Comparison of ENCODE assay signal across 24 cellular contexts in the genomic region with DNA sequence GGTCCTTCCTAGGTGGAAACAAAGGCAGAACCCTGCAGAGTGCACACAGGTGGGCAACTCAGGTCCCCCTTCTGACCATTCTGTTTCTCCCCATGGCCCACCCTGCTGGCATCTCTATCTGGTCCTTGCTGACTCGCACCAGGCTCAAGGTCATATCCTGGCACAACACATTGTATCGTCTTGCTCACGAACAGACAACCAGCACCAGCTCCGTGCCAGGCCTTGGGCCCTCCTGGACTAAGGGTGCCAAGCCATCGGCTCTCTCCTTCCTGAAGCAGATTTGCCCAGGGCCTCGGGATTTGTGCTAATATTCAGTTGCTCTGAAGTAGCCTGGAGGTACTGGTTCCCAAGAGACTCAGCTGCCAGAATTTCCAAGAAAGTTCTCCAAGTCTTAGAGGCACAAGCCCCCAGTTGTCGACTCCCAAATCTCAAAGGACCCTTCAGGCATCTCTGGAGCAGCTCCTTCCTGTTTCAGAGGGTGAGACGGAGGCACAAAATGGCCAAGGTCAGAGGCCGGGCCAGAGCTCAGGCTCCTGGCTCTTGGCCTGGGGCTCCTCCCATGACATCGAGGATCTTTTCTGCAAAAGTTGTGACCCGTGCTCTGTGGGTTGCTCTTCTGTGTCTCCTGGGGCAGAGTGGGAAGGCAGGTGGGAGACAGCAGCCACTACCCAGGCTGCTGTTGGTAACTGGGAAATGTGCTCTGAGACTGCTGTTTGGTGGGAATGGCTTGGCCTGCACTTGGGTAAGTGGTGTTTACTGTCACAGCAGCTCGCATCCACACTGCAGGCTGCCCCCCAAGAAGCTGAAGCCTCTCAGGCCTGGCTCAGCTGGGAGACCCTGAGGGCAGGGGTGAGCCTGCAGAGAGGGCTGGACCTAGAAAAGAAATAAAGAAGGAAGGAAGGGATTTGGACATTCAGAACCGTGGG.
DNase-seq lines count a peak whose midpoint lies in the region; ATAC-seq and TF ChIP-seq lines count a peak whose summit lies in the region.
"Had no signal": no experiment of that assay in that cellular context is flagged by ENCODE, and none has a peak within 500 bp of the region (broad histone marks: within the 10 kb centered on the region; RNA-seq: fewer than 3 reads in every experiment).

No MANE protein-coding gene starts in this region.

- H3K27me3 Mint-ChIP-seq in osteocyte (ENCODE audit: unreplicated experiment), result no peaks in the 10 kb centered on the region
- H3K27me3 Mint-ChIP-seq: activated CD4-positive, alpha-beta T cell treated with anti-CD3 and anti-CD28 coated beads, Interleukin-2, amount 10 ng/mL, durations not matched to agents 7 days and 5 days had no signal

- ATAC-seq in Right ventricle myocardium inferior (peak; percentile 24), HG03135 (IDR thresholded peaks at IDR 0.05; ENCODE audit: unreplicated experiment) (no peak), HG02571 (IDR thresholded peaks at IDR 0.05; ENCODE audit: unreplicated experiment) (no peak)
- ATAC-seq: A549, GM12878, PC-3 had no signal

- no peak overlapping the region for H3K4me3 ChIP-seq in fibroblast of lung (replicated peaks in 1 of 4; ENCODE audit: control extremely low read depth in 1 of 4, insufficient read depth in 1 of 4, low read depth in 3 of 4, low read length in 4 of 4)
- H3K4me3 ChIP-seq: A549, GM12878 had no signal

- peak overlapping the region; percentile 52 for H3K27ac Mint-ChIP-seq in osteocyte (ENCODE audit: unreplicated experiment)
- H3K27ac Mint-ChIP-seq: activated CD4-positive, alpha-beta T cell treated with anti-CD3 and anti-CD28 coated beads, Interleukin-2, amount 10 ng/mL, durations not matched to agents 7 days and 5 days; endodermal cell had no signal

- peak overlapping the region; percentile 45 for H3K9ac ChIP-seq in fibroblast of lung (ENCODE audit: insufficient read depth, low read length)

- no peaks in the 10 kb centered on the region for H4K20me1 ChIP-seq in fibroblast of lung (ENCODE audit: control insufficient read depth, extremely low read depth, insufficient read depth, low read length)

- TF ChIP-seq CTCF in fibroblast of lung (conservative IDR thresholded peaks at IDR 0.05 in 1 of 2, IDR thresholded peaks at IDR 0.05 in 1 of 2; ENCODE audit: low read depth in 1 of 2, low read length in 2 of 2), result no peak
- TF ChIP-seq CTCF in osteocyte (IDR thresholded peaks at IDR 0.05), result no peak

- H3K27ac ChIP-seq in fibroblast of lung (ENCODE audit: insufficient read depth, low read length), result peak overlapping the region; percentile 49
- H3K27ac ChIP-seq: A549, C4-2B had no signal

- H3K79me2 ChIP-seq in fibroblast of lung (ENCODE audit: control insufficient read depth, insufficient read depth, low read length), result peaks cover 3% of the 10 kb centered on the region

- peaks cover 22% of the 10 kb centered on the region for H3K36me3 Mint-ChIP-seq in osteocyte (ENCODE audit: unreplicated experiment)

- peaks cover 12% of the 10 kb centered on the region for H3K4me1 ChIP-seq in fibroblast of lung (ENCODE audit: control insufficient read depth, extremely low read depth, insufficient read depth, low read length)
- H3K4me1 ChIP-seq: A549 had no signal

- H3K4me3 Mint-ChIP-seq in osteocyte (ENCODE audit: unreplicated experiment), result no peak overlapping the region
- H3K4me3 Mint-ChIP-seq: activated CD4-positive, alpha-beta T cell treated with anti-CD3 and anti-CD28 coated beads, Interleukin-2, amount 10 ng/mL, durations not matched to agents 7 days and 5 days; endodermal cell had no signal

- DNase-seq in Right ventricle myocardium inferior (ENCODE audit: missing footprints) (no peak), cardiac septum (ENCODE audit: low spot score) (no peak), fibroblast of lung (ENCODE audit: low read depth in 2 of 2) (no peak), osteocyte (ENCODE audit: extremely low spot score, unreplicated experiment) (no peak), GM03348 (ENCODE audit: low spot score) (no peak)
- no peak for DNase-seq in effector CD8-positive, alpha-beta T cell (lab: John Stamatoyannopoulos, UW)
- DNase-seq: activated CD4-positive, alpha-beta T cell treated with anti-CD3 and anti-CD28 coated beads, Interleukin-2, amount 10 ng/mL, durations not matched to agents 7 days and 5 days; activated CD8-positive, alpha-beta memory T cell treated with anti-CD3 and anti-CD28 coated beads, Interleukin-2, amount 50 U/mL, for 4 hours; activated gamma-delta T cell treated with Interleukin-2 at 50 U/mL for 16 hours; anterior cingulate cortex; DMS 273 treated with DMSO at 0.1 percent for 48 hours; endodermal cell; GDM1; Karpas-422; NCI-H1436; NCI-H2171; NCI-H774; PC-3; stimulated activated CD4-positive, alpha-beta T cell treated with anti-CD3 and anti-CD28 coated beads, Interleukin-4, amount 100 ng/mL, for 1 hour had no signal

- H3K27me3 ChIP-seq in fibroblast of lung (ENCODE audit: control insufficient read depth, insufficient read depth, low read length), result no peaks in the 10 kb centered on the region

- intact Hi-C loops in Right ventricle myocardium inferior (cut with DNase I) (no loop called here), cardiac septum (cut with DNase I) (no loop called here)

- no peak overlapping the region for H2AFZ ChIP-seq in fibroblast of lung (ENCODE audit: low read length)

- H3K4me2 ChIP-seq in fibroblast of lung (ENCODE audit: extremely low read depth, insufficient read depth, low read length), result no peak overlapping the region
- H3K4me2 ChIP-seq: A549 had no signal

- H3K9me3 ChIP-seq in fibroblast of lung (ENCODE audit: control insufficient read depth, insufficient read depth, low read depth, low read length), result no peaks in the 10 kb centered on the region
- H3K9me3 ChIP-seq: A549 had no signal

- peaks cover 20% of the 10 kb centered on the region for H3K4me1 Mint-ChIP-seq in osteocyte (ENCODE audit: unreplicated experiment)
- H3K4me1 Mint-ChIP-seq: activated CD4-positive, alpha-beta T cell treated with anti-CD3 and anti-CD28 coated beads, Interleukin-2, amount 10 ng/mL, durations not matched to agents 7 days and 5 days; endodermal cell had no signal

- no peaks in the 10 kb centered on the region for H3K9me3 Mint-ChIP-seq in osteocyte (ENCODE audit: unreplicated experiment)
- H3K9me3 Mint-ChIP-seq: activated CD4-positive, alpha-beta T cell treated with anti-CD3 and anti-CD28 coated beads, Interleukin-2, amount 10 ng/mL, durations not matched to agents 7 days and 5 days; endodermal cell had no signal

- H3K36me3 ChIP-seq in fibroblast of lung (ENCODE audit: control insufficient read depth, insufficient read depth, low read length), result peaks cover 7% of the 10 kb centered on the region
